Comparison of ENCODE assay signal across 14 cellular contexts in genomic region chr11:27882066-27882697, GRCh38.
DNase-seq lines count a peak whose midpoint lies in the region; ATAC-seq and TF ChIP-seq lines count a peak whose summit lies in the region.
"Had no signal": no experiment of that assay in that cellular context is flagged by ENCODE, and none has a peak within 500 bp of the region (broad histone marks: within the 10 kb centered on the region; RNA-seq: fewer than 3 reads in every experiment).

No MANE protein-coding gene starts in this region.

- no peak for TF ChIP-seq CTCF in GM20000 (IDR thresholded peaks at IDR 0.05; ENCODE audit: extremely low read depth, missing control alignments)

- peak; percentile 15 for DNase-seq in GM03348 (ENCODE audit: low spot score)
- DNase-seq in GM20000 (ENCODE audit: low spot score): peak; percentile 5
- DNase-seq in SW480 (ENCODE audit: low spot score): peak; percentile 40
- DNase-seq in T-helper 2 cell: no peak
- no peak for DNase-seq in SKM-1 (lab: John Stamatoyannopoulos, UW; ENCODE audit: unreplicated experiment)
- DNase-seq in NCI-H128 (lab: John Stamatoyannopoulos, UW; ENCODE audit: unreplicated experiment): no peak
- DNase-seq: activated CD8-positive, alpha-beta memory T cell treated with anti-CD3 and anti-CD28 coated beads, Interleukin-2, amount 10 ng/mL, durations not matched to agents 7 days and 5 days; aorta; endodermal cell; mucosa of descending colon; NCI-H774; right cardiac atrium had no signal

- peak; percentile 66 for ATAC-seq in HG03159 (IDR thresholded peaks at IDR 0.05; ENCODE audit: unreplicated experiment)
- no peak for ATAC-seq in HG03135 (IDR thresholded peaks at IDR 0.05; ENCODE audit: unreplicated experiment)
- ATAC-seq: activated CD8-positive, alpha-beta memory T cell treated with anti-CD3 and anti-CD28 coated beads, Interleukin-2, amount 10 ng/mL, durations not matched to agents 7 days and 5 days; mucosa of descending colon; right cardiac atrium had no signal

Comparison
In these comparisons a context has a peak if more than half of its experiments do, and no peak if none do; other contexts are left out.
1. DNase-seq: peak in GM03348 (single experiment), GM20000 (single experiment) and SW480 (single experiment); none in T-helper 2 cell (0 of 5), SKM-1 (single experiment) and NCI-H128 (single experiment).